ENCODE assay signal across 16 cellular contexts in genomic region chrX:2176733-2177132, GRCh38.
DNase-seq lines count a peak whose midpoint lies in the region; ATAC-seq and TF ChIP-seq lines count a peak whose summit lies in the region.
"Had no signal": no experiment of that assay in that cellular context is flagged by ENCODE, and none has a peak within 500 bp of the region (broad histone marks: within the 10 kb centered on the region; RNA-seq: fewer than 3 reads in every experiment).

No MANE protein-coding gene starts in this region.

- H3K4me1 ChIP-seq in OCI-LY3 (ENCODE audit: low read length), result peaks cover 91% of the 10 kb centered on the region
- H3K4me1 ChIP-seq in GM23338 (ENCODE audit: insufficient read depth), result no peaks in the 10 kb centered on the region; the same call in 1 of the 2 replicates

- TF ChIP-seq CTCF in OCI-LY3 (IDR thresholded peaks at IDR 0.05; ENCODE audit: low read depth, low read length) (no peak), GM23338 (conservative IDR thresholded peaks at IDR 0.05; ENCODE audit: low read depth in 2 of 2) (no peak)

- H3F3A ChIP-seq in GM23338 (replicated peaks; ENCODE audit: low read depth), result peaks cover 9% of the 10 kb centered on the region; the same call in 1 of the 2 replicates

- no peaks in the 10 kb centered on the region; the same call in 1 of the 3 replicates for H3K9me3 Mint-ChIP-seq in GM23338

- peak overlapping the region; percentile 99 for H3K27ac ChIP-seq in OCI-LY3 (ENCODE audit: low read length)
- no peak overlapping the region for H3K27ac ChIP-seq in GM23338 (ENCODE audit: low read depth)
- H3K27ac ChIP-seq: BLaER1 treated with 17β-estradiol and CSF1 and Interleukin-3, amounts not matched to agents 10 nM and 100 nM had no signal

- H3K27me3 Mint-ChIP-seq in GM23338 (ENCODE audit: insufficient read depth, low read depth, poor library complexity), result no peaks in the 10 kb centered on the region
- H3K27me3 Mint-ChIP-seq: CD4-positive, CD25-positive, alpha-beta regulatory T cell had no signal

- in situ Hi-C loops in Caki2 (cut with HindIII; ENCODE audit: low pct_unique_long_range_greater_than_20kb, low sequenced_read_pairs), result no loop called here

- DNase-seq in DMS79 treated with DMSO at 0.1 percent for 48 hours (lab: John Stamatoyannopoulos, UW), result peak; percentile 5
- DNase-seq in DMS79 (lab: John Stamatoyannopoulos, UW), result no peak
- DNase-seq in Caki2 (ENCODE audit: low read depth), result peak; percentile 9
- DNase-seq in medulla oblongata (ENCODE audit: extremely low spot score), result peak; percentile 25
- no peak for DNase-seq in activated CD4-positive, CD25-positive, alpha-beta regulatory T cell treated with anti-CD3 and anti-CD28 coated beads, Interleukin-2, amount 50 U/mL, for 72 hours
- DNase-seq in GM23338 (ENCODE audit: low spot score), result no peak
- DNase-seq in kidney glomerular epithelial cell (lab: John Stamatoyannopoulos, UW), result no peak
- DNase-seq: 8988T; ACHN; Calu3; CD4-positive, CD25-positive, alpha-beta regulatory T cell; DMS 273 treated with DMSO at 0.1 percent for 48 hours; GF-D8; H7 had no signal

- H3K79me2 ChIP-seq in OCI-LY3 (ENCODE audit: low read length) (no peaks in the 10 kb centered on the region), GM23338 (replicated peaks; ENCODE audit: insufficient read depth) (no peaks in the 10 kb centered on the region)

- no peak overlapping the region for H3K27ac Mint-ChIP-seq in GM23338
- H3K27ac Mint-ChIP-seq: CD4-positive, CD25-positive, alpha-beta regulatory T cell had no signal

- H3K4me1 Mint-ChIP-seq in GM23338, result no peaks in the 10 kb centered on the region
- H3K4me1 Mint-ChIP-seq: CD4-positive, CD25-positive, alpha-beta regulatory T cell had no signal

- H3K36me3 Mint-ChIP-seq in GM23338 (ENCODE audit: low read depth), result peaks cover 10% of the 10 kb centered on the region; the same call in 2 of the 3 replicates

- H3K4me3 ChIP-seq in OCI-LY3 (ENCODE audit: low read length) (no peak overlapping the region), GM23338 (no peak overlapping the region)
- H3K4me3 ChIP-seq: BLaER1 treated with 17β-estradiol and CSF1 and Interleukin-3, amounts not matched to agents 10 nM and 100 nM had no signal

- H3K9ac ChIP-seq in OCI-LY3 (ENCODE audit: low read length), result no peak overlapping the region
- H3K9ac ChIP-seq: BLaER1 treated with 17β-estradiol and CSF1 and Interleukin-3, amounts not matched to agents 10 nM and 100 nM had no signal

- no peak for ATAC-seq in GM23338

- H4K20me1 ChIP-seq in OCI-LY3 (ENCODE audit: insufficient read depth, low read length), result no peaks in the 10 kb centered on the region
- H4K20me1 ChIP-seq in GM23338 (replicated peaks; ENCODE audit: insufficient read depth), result no peaks in the 10 kb centered on the region

- H3K4me2 ChIP-seq in OCI-LY3 (ENCODE audit: low read length) (no peak overlapping the region), GM23338 (no peak overlapping the region)
- H3K4me2 ChIP-seq: BLaER1 treated with 17β-estradiol and CSF1 and Interleukin-3, amounts not matched to agents 10 nM and 100 nM had no signal

- H3K4me3 Mint-ChIP-seq in GM23338, result no peak overlapping the region
- H3K4me3 Mint-ChIP-seq: CD4-positive, CD25-positive, alpha-beta regulatory T cell had no signal

- H2AFZ ChIP-seq in OCI-LY3 (ENCODE audit: low read depth, low read length) (no peak overlapping the region), GM23338 (no peak overlapping the region)

- H3K36me3 ChIP-seq in OCI-LY3 (replicated peaks; ENCODE audit: low read depth, low read length) (peaks cover 31% of the 10 kb centered on the region), GM23338 (ENCODE audit: insufficient read depth) (no peaks in the 10 kb centered on the region)
- H3K36me3 ChIP-seq: BLaER1 treated with 17β-estradiol and CSF1 and Interleukin-3, amounts not matched to agents 10 nM and 100 nM had no signal

- H3K27me3 ChIP-seq in OCI-LY3 (ENCODE audit: low read depth, low read length) (no peaks in the 10 kb centered on the region), GM23338 (ENCODE audit: insufficient read depth) (no peaks in the 10 kb centered on the region)
- H3K27me3 ChIP-seq: BLaER1 treated with 17β-estradiol and CSF1 and Interleukin-3, amounts not matched to agents 10 nM and 100 nM had no signal

- no peaks in the 10 kb centered on the region for H3K9me2 ChIP-seq in GM23338 (ENCODE audit: insufficient read depth)

- no peaks in the 10 kb centered on the region for H3K9me3 ChIP-seq in OCI-LY3 (ENCODE audit: insufficient read depth, low read length)
- H3K9me3 ChIP-seq: BLaER1 treated with 17β-estradiol and CSF1 and Interleukin-3, amounts not matched to agents 10 nM and 100 nM had no signal

TF ChIP-seq in GM23338, 12 proteins besides CTCF, POLR2A, EP300 and RAD21 (continues in another document):
- no peak for TF ChIP-seq EZH2phosphoT487 (IDR thresholded peaks at IDR 0.05; ENCODE audit: unreplicated experiment)
- TF ChIP-seq JUNB (IDR thresholded peaks at IDR 0.05; ENCODE audit: unreplicated experiment), result no peak
- no peak for TF ChIP-seq ETS1 (IDR thresholded peaks at IDR 0.05)
- TF ChIP-seq ZNF331 (CRISPR knock-in tag; IDR thresholded peaks at IDR 0.05; ENCODE audit: low read depth), result no peak
- TF ChIP-seq REST (IDR thresholded peaks at IDR 0.05; ENCODE audit: unreplicated experiment), result no peak
- no peak for TF ChIP-seq NANOG (IDR thresholded peaks at IDR 0.05; ENCODE audit: borderline replicate concordance)
- TF ChIP-seq STAT1 (IDR thresholded peaks at IDR 0.05; ENCODE audit: unreplicated experiment), result no peak
- no peak for TF ChIP-seq ZNF114 (CRISPR knock-in tag; IDR thresholded peaks at IDR 0.05)
- TF ChIP-seq EZH2 (IDR thresholded peaks at IDR 0.05; ENCODE audit: low read depth, unreplicated experiment), result no peak

Comparison
In these comparisons a context has a peak if more than half of its experiments do, and no peak if none do; other contexts are left out.
1. DNase-seq: peak in DMS79 treated with DMSO at 0.1 percent for 48 hours (single experiment), Caki2 (single experiment) and medulla oblongata (single experiment); none in DMS79 (single experiment), activated CD4-positive, CD25-positive, alpha-beta regulatory T cell treated with anti-CD3 and anti-CD28 coated beads, Interleukin-2, amount 50 U/mL, for 72 hours (single experiment), GM23338 (single experiment) and kidney glomerular epithelial cell (single experiment).